8 cellular contexts compared by ENCODE assay signal in the genomic region with DNA sequence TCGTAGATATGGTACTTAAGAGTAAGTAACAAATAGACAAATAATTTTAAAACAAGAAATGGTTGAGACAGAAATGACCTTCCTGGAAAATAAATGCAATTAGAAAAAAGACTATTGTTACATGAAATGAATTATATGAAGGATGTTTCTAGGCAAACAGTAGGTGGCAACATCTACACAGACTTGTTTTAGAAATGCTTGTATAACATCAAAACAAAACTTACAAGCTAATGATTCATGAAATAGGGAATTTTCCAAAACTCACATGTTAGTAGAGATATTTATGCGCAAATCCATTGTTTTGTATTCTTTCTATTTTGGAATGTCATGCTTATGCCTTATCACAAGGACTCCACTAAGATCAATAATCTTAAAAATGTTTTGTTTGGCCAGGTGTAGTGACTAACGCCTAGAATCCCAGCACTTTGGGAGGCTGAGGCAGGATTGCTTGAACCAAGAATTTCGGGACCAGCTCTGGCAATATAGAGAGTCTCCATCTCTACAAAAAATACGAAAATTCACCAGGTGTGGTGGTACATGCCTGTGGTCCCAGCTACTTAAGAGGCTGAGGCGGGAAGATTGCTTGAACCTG. TPM values are rescaled to one million over a fixed set of nuclear protein-coding genes. Genes with fewer than 3 reads are reported as not detected.
DNase-seq lines count a peak whose midpoint lies in the region; ATAC-seq and TF ChIP-seq lines count a peak whose summit lies in the region.

No MANE protein-coding gene starts in this region.

- no peak overlapping the region for H3K9ac ChIP-seq in smooth muscle cell (ENCODE audit: low read depth)

- peaks cover 11% of the 10 kb centered on the region for H3K4me1 ChIP-seq in smooth muscle cell (ENCODE audit: low read depth)
- H3K4me1 ChIP-seq in ovary (ENCODE audit: insufficient read depth): peaks cover 3% of the 10 kb centered on the region

- H2AFZ ChIP-seq in smooth muscle cell (ENCODE audit: low read depth): no peak overlapping the region

- TF ChIP-seq POLR2A in ovary (IDR thresholded peaks at IDR 0.05): no peak

- H3K9me3 ChIP-seq in smooth muscle cell (replicated peaks; ENCODE audit: low read depth): no peaks in the 10 kb centered on the region
- no peaks in the 10 kb centered on the region for H3K9me3 ChIP-seq in ovary

- no peak overlapping the region for H3K4me2 ChIP-seq in smooth muscle cell

- H3K4me3 ChIP-seq in GM12864 (ENCODE audit: low read depth, low read length) (peak overlapping the region; percentile 27), epithelial cell of proximal tubule (ENCODE audit: low read depth, low read length) (no peak overlapping the region), smooth muscle cell (no peak overlapping the region), ovary (no peak overlapping the region)

- no peak for TF ChIP-seq EP300 in ovary (IDR thresholded peaks at IDR 0.05)

- peak; percentile 41 for TF ChIP-seq CTCF in 22Rv1 (IDR thresholded peaks at IDR 0.05)
- peak; percentile 36 for TF ChIP-seq CTCF in GM12864 (IDR thresholded peaks at IDR 0.05; ENCODE audit: low read depth, low read length, missing control alignments)
- TF ChIP-seq CTCF in epithelial cell of proximal tubule (conservative IDR thresholded peaks at IDR 0.05; ENCODE audit: low read depth, low read length): peak; percentile 53
- TF ChIP-seq CTCF in smooth muscle cell (IDR thresholded peaks at IDR 0.05; ENCODE audit: borderline replicate concordance, insufficient read depth, poor library complexity, severe bottlenecking): peak; percentile 43
- no peak for TF ChIP-seq CTCF in ovary (IDR thresholded peaks at IDR 0.05)

- H4K20me1 ChIP-seq in smooth muscle cell (ENCODE audit: low read depth): no peaks in the 10 kb centered on the region

- H3K79me2 ChIP-seq in smooth muscle cell (ENCODE audit: low read depth): no peaks in the 10 kb centered on the region

- no peak overlapping the region for H3K27ac ChIP-seq in 22Rv1
- no peak overlapping the region for H3K27ac ChIP-seq in smooth muscle cell (ENCODE audit: low read depth)
- no peak overlapping the region for H3K27ac ChIP-seq in ovary

- ATAC-seq in HG02623 (IDR thresholded peaks at IDR 0.05; ENCODE audit: unreplicated experiment): peak; percentile 28

- 75% methylated on average over 6 of the region's 6 CpGs for WGBS in smooth muscle cell (ENCODE audit: low lambda C conversion rate)
- 28 to 46% (median 40%) methylated on average over 6 of the region's 6 CpGs for WGBS in ovary, 3 donors

- H3K36me3 ChIP-seq in smooth muscle cell (ENCODE audit: low read depth): no peaks in the 10 kb centered on the region
- H3K36me3 ChIP-seq in ovary: no peaks in the 10 kb centered on the region

- H3K27me3 ChIP-seq in smooth muscle cell (ENCODE audit: low read depth) (no peaks in the 10 kb centered on the region), ovary (no peaks in the 10 kb centered on the region)

- DNase-seq in GM12864 (ENCODE audit: low read depth): peak; percentile 55
- peak; percentile 12 for DNase-seq in NCI-H526 treated with DMSO at 0.1 percent for 48 hours (lab: John Stamatoyannopoulos, UW)
- peak; percentile 74 for DNase-seq in epithelial cell of proximal tubule (ENCODE audit: low read depth)
- DNase-seq in smooth muscle cell (lab: John Stamatoyannopoulos, UW; ENCODE audit: unreplicated experiment): no peak
- DNase-seq in ovary: no peak
- DNase-seq in activated CD4-positive, alpha-beta T cell treated with anti-CD3 and anti-CD28 coated beads, Interleukin-2, amount 50 U/mL, for 4 hours: no peak

- peaks cover 4% of the 10 kb centered on the region for H3F3A ChIP-seq in smooth muscle cell (ENCODE audit: low read depth)

- intact Hi-C loops in ovary (cut with DNase I): loop anchor here in 3 of 4 donors (5.0 kb wide), 2 partner anchors 410 to 415 kb away; no protein-coding TSS in a partner anchor

RNA-seq across cellular contexts. Expression of gene LGSN, which starts 32.3 kb away (rescaled TPM):
- total RNA-seq in epithelial cell of proximal tubule: not detected in 2 replicates
- 0.18 TPM in 1 of 2 replicates, not detected in the other for total RNA-seq in smooth muscle cell
- polyA plus RNA-seq in smooth muscle cell: not detected in 2 replicates
- under 1 TPM in 1 of 7 donors, not detected in 6; 0.08 TPM for total RNA-seq in ovary
- polyA plus RNA-seq in ovary: not detected

Comparison
In these comparisons a context has a peak if more than half of its experiments do, and no peak if none do; other contexts are left out.
1. CTCF ChIP-seq: peak in 22Rv1 (single experiment), GM12864 (single experiment), epithelial cell of proximal tubule (single experiment) and smooth muscle cell (single experiment); none in ovary (0 of 3).
2. DNase-seq: peak in GM12864 (single experiment), NCI-H526 treated with DMSO at 0.1 percent for 48 hours (single experiment) and epithelial cell of proximal tubule (single experiment); none in smooth muscle cell (single experiment), ovary (0 of 5) and activated CD4-positive, alpha-beta T cell treated with anti-CD3 and anti-CD28 coated beads, Interleukin-2, amount 50 U/mL, for 4 hours (0 of 2).